Comparison of ENCODE assay signal across 8 cellular contexts in genomic region chr3:186570096-186570940, GRCh38. TPM values are rescaled to one million over a fixed set of nuclear protein-coding genes. Genes with fewer than 3 reads are reported as not detected.
DNase-seq lines count a peak whose midpoint lies in the region; ATAC-seq and TF ChIP-seq lines count a peak whose summit lies in the region.

Gene DNAJB11 (plus strand): TSS chr3:186570720. CDS start chr3:186570898, 178 bp downstream.

- H3K79me2 ChIP-seq in SK-N-SH (ENCODE audit: insufficient read depth): peaks cover 44% of the 10 kb centered on the region

- H4K20me1 ChIP-seq in SK-N-SH (ENCODE audit: insufficient read depth): no peaks in the 10 kb centered on the region

- TF ChIP-seq POLR2A in gastroesophageal sphincter (IDR thresholded peaks at IDR 0.05): peak; percentile 83 to 86

- H3K9me2 ChIP-seq in SK-N-SH: no peaks in the 10 kb centered on the region

- ATAC-seq in HG02571 (IDR thresholded peaks at IDR 0.05; ENCODE audit: unreplicated experiment) (peak; percentile 85), gastroesophageal sphincter (peak; percentile 95)

- TF ChIP-seq CTCF in SK-N-SH (IDR thresholded peaks at IDR 0.05) (no peak), gastroesophageal sphincter (IDR thresholded peaks at IDR 0.05) (no peak), neutrophil (IDR thresholded peaks at IDR 0.05) (peak; percentile 74)

- WGBS in SK-N-SH (ENCODE audit: low lambda C conversion rate): 0% methylated on average over 42 of the region's 59 CpGs
- WGBS in gastroesophageal sphincter (ENCODE audit: low coverage in 1 of 2), 2 donors: 0 to 5% methylated on average over 8 to 17 of the region's 59 CpGs

- H3F3A ChIP-seq in SK-N-SH (replicated peaks; ENCODE audit: insufficient read depth): no peaks in the 10 kb centered on the region

- CTCF ChIA-PET in SK-N-SH (lab: Yijun Ruan, JAX): interaction anchor here (1.1 to 2.6 kb wide), 3 partner anchors 30 to 252 kb away, joined by 3 to 7 read pairs (median 3); no protein-coding TSS in a partner anchor

- H3K36me3 ChIP-seq in SK-N-SH (replicated peaks in 1 of 2; ENCODE audit: control insufficient read depth in 1 of 2, insufficient read depth in 2 of 2, low read length in 1 of 2): peaks cover 25 to 28% of the 10 kb centered on the region in 2 experiments
- peaks cover 3 to 32% of the 10 kb centered on the region in 2 donors for H3K36me3 ChIP-seq in gastroesophageal sphincter
- H3K36me3 ChIP-seq in neutrophil: peaks cover 12% of the 10 kb centered on the region

- no peaks in the 10 kb centered on the region for H3K9me3 ChIP-seq in SK-N-SH
- no peaks in the 10 kb centered on the region for H3K9me3 ChIP-seq in gastroesophageal sphincter
- no peaks in the 10 kb centered on the region for H3K9me3 ChIP-seq in neutrophil

- peak within 1 kb of the TSS; percentile 97 for H3K4me2 ChIP-seq in SK-N-SH

- H2AFZ ChIP-seq in SK-N-SH (ENCODE audit: low read depth): peak within 1 kb of the TSS; percentile 94

- H3K27ac ChIP-seq in SK-N-SH (ENCODE audit: low read depth in 2 of 2, low read length in 1 of 2) (peak within 1 kb of the TSS; percentile 50 to 80; a peak in 3 of 4 replicates), gastroesophageal sphincter (peak within 1 kb of the TSS; percentile 87 to 96 (median 94)), neutrophil (peak within 1 kb of the TSS; percentile 93), substantia nigra (ENCODE audit: low read depth, low read length, poor library complexity, severe bottlenecking) (peak within 1 kb of the TSS; percentile 81)

- H3K27me3 ChIP-seq in SK-N-SH (ENCODE audit: insufficient read depth): no peaks in the 10 kb centered on the region
- H3K27me3 ChIP-seq in gastroesophageal sphincter: no peaks in the 10 kb centered on the region
- H3K27me3 ChIP-seq in neutrophil: no peaks in the 10 kb centered on the region

- no peak for TF ChIP-seq RAD21 in SK-N-SH (IDR thresholded peaks at IDR 0.05; ENCODE audit: low read length)

- TF ChIP-seq EP300 in SK-N-SH (IDR thresholded peaks at IDR 0.05; ENCODE audit: borderline replicate concordance in 1 of 2, low read depth in 1 of 2, low read length in 1 of 2) (no peak; a peak in 1 of 4 replicates), gastroesophageal sphincter (IDR thresholded peaks at IDR 0.05) (no peak)

- H3K4me1 ChIP-seq in SK-N-SH (ENCODE audit: control insufficient read depth in 1 of 2, insufficient read depth in 2 of 2, low read depth in 1 of 2, low read length in 1 of 2): peaks cover 16 to 17% of the 10 kb centered on the region in 2 experiments
- peaks cover 0 to 59% (median 18%) of the 10 kb centered on the region in 3 donors for H3K4me1 ChIP-seq in gastroesophageal sphincter
- H3K4me1 ChIP-seq in neutrophil (ENCODE audit: control insufficient read depth in 1 of 2, insufficient read depth in 1 of 2, low read depth in 1 of 2, low read length in 1 of 2): peaks cover 36% of the 10 kb centered on the region in 2 experiments

- DNase-seq in GM04504 (ENCODE audit: low read depth) (peak; percentile 100), NCI-H1048 (lab: John Stamatoyannopoulos, UW) (peak; percentile 99), SK-N-SH (peak; percentile 96), substantia nigra (lab: John Stamatoyannopoulos, UW) (peak; percentile 81 to 100 (median 99))
- DNase-seq in activated naive CD4-positive, alpha-beta T cell treated with anti-CD3 and anti-CD28 coated beads, Interleukin-2, amount 50 U/mL, for 16 hours: peak; percentile 98

- POLR2A ChIA-PET in SK-N-SH (lab: Yijun Ruan, JAX): interaction anchor here (0.8 to 1.4 kb wide), 5 partner anchors 17 to 633 kb away, joined by 3 to 17 read pairs (median 4); partner anchors contain the start of genes EIF4A2 and TRA2B

- H3K4me3 ChIP-seq in SK-N-SH (ENCODE audit: low read depth in 2 of 2, low read length in 1 of 2) (peak within 1 kb of the TSS; percentile 86 to 96), gastroesophageal sphincter (peak within 1 kb of the TSS; percentile 84 to 95), neutrophil (ENCODE audit: low read depth in 1 of 2, low read length in 1 of 2) (peak within 1 kb of the TSS; percentile 83 to 94)

- H3K9ac ChIP-seq in SK-N-SH: peak within 1 kb of the TSS; percentile 78

TF ChIP-seq in SK-N-SH, 30 proteins besides CTCF, POLR2A, EP300 and RAD21 (continues in another document):
- no peak for TF ChIP-seq TEAD4 (IDR thresholded peaks at IDR 0.05; ENCODE audit: borderline replicate concordance, insufficient read depth)
- TF ChIP-seq FOXJ3 (CRISPR knock-in tag; IDR thresholded peaks at IDR 0.05): no peak
- peak; percentile 93 for TF ChIP-seq RFX5 (IDR thresholded peaks at IDR 0.05; ENCODE audit: low read length)
- TF ChIP-seq JUND (IDR thresholded peaks at IDR 0.05): no peak
- TF ChIP-seq TCF12 (IDR thresholded peaks at IDR 0.05): peak; percentile 4; the same call in 1 of the 2 replicates
- peak; percentile 96 for TF ChIP-seq TAF1 (IDR thresholded peaks at IDR 0.05; ENCODE audit: borderline replicate concordance, low read depth, low read length)
- peak; percentile 74 for TF ChIP-seq IRF3 (IDR thresholded peaks at IDR 0.05; ENCODE audit: low read depth, low read length)
- no peak for TF ChIP-seq USF2 (IDR thresholded peaks at IDR 0.05; ENCODE audit: borderline replicate concordance, low read depth, low read length)
- TF ChIP-seq MXI1 (IDR thresholded peaks at IDR 0.05; ENCODE audit: low read depth, low read length): peak; percentile 80
- TF ChIP-seq ZBTB33 (IDR thresholded peaks at IDR 0.05; ENCODE audit: borderline replicate concordance, low read depth): peak; percentile 93
- TF ChIP-seq SIN3A (IDR thresholded peaks at IDR 0.05; ENCODE audit: borderline replicate concordance, low read depth, low read length): peak; percentile 84; the same call in 1 of the 2 replicates
- TF ChIP-seq ELF1 (IDR thresholded peaks at IDR 0.05): peak; percentile 85
- peak; percentile 97 for TF ChIP-seq CHD2 (IDR thresholded peaks at IDR 0.05; ENCODE audit: low read length, partially characterized antibody)
- TF ChIP-seq NFIC (IDR thresholded peaks at IDR 0.05; ENCODE audit: borderline replicate concordance): no peak
- 0 out of 2 replicates have a peak, but pooled peaks have one; percentile 2 for TF ChIP-seq NRF1 (IDR thresholded peaks at IDR 0.05; ENCODE audit: low read depth, low read length)
- TF ChIP-seq FOSL2 (IDR thresholded peaks at IDR 0.05; ENCODE audit: borderline replicate concordance, low read depth): no peak
- TF ChIP-seq PBX3 (IDR thresholded peaks at IDR 0.05): peak; percentile 39; the same call in 1 of the 2 replicates
- TF ChIP-seq YY1 (IDR thresholded peaks at IDR 0.05; ENCODE audit: low read depth): no peak; the same call in 1 of the 2 replicates
- TF ChIP-seq MAX (IDR thresholded peaks at IDR 0.05; ENCODE audit: low read depth): peak; percentile 75

RNA-seq across cellular contexts. Expression of gene DNAJB11, which starts in this region (rescaled TPM):
- 33.3 and 36.0 TPM in 2 replicates for polyA plus RNA-seq in SK-N-SH (2012; rRNA removed)
- polyA plus RNA-seq in SK-N-SH (2012; cell fraction: cytosol; rRNA removed): 41.9 and 50.6 TPM in 2 replicates
- polyA plus RNA-seq in SK-N-SH (2012; cell fraction: nucleus; rRNA removed): 19.1 and 30.3 TPM in 2 replicates
- total RNA-seq in gastroesophageal sphincter: 10 to 100 TPM; 19.5 to 40.0 (median 33.5) TPM

Comparison
In these comparisons a context has a peak if more than half of its experiments do, and no peak if none do; other contexts are left out.
1. Peak in every context shown above with its lines: DNase-seq, ATAC-seq, H3K4me3 ChIP-seq and H3K27ac ChIP-seq.